8 cellular contexts compared by ENCODE assay signal in genomic region chr4:7630559-7631287, GRCh38.
DNase-seq lines count a peak whose midpoint lies in the region; ATAC-seq and TF ChIP-seq lines count a peak whose summit lies in the region.

No MANE protein-coding gene starts in this region.

- no peaks in the 10 kb centered on the region for H3K36me3 ChIP-seq in psoas muscle (ENCODE audit: insufficient read depth in 1 of 2, low read depth in 1 of 2)

- DNase-seq in EL, result peak; percentile 88
- DNase-seq in foreskin keratinocyte, result peak; percentile 69 to 81
- peak; percentile 69 to 83 for DNase-seq in psoas muscle
- no peak for DNase-seq in KBM-7

- 6 to 14% (median 8%) methylated on average over 18 of the region's 18 CpGs for WGBS in psoas muscle, 3 donors

- H3K4me1 ChIP-seq in foreskin keratinocyte (no peaks in the 10 kb centered on the region), psoas muscle (no peaks in the 10 kb centered on the region)

- intact Hi-C loops in psoas muscle (cut with DNase I), result no loop called here

- H3K27me3 ChIP-seq in foreskin keratinocyte (peaks cover 24% of the 10 kb centered on the region), psoas muscle (ENCODE audit: insufficient read depth in 3 of 3, low read length in 2 of 3) (peaks cover 0 to 38% (median 23%) of the 10 kb centered on the region in 3 donors)

- ATAC-seq in foreskin keratinocyte, result peak; percentile 89
- ATAC-seq in psoas muscle, result peak in 3 of 4 donors; percentile 17 to 75 (median 61)
- no peak for ATAC-seq in HG03175 (IDR thresholded peaks at IDR 0.05; ENCODE audit: unreplicated experiment)
- no peak for ATAC-seq in GM18520 (IDR thresholded peaks at IDR 0.05; ENCODE audit: unreplicated experiment)
- no peak for ATAC-seq in HG03521 (IDR thresholded peaks at IDR 0.05; ENCODE audit: unreplicated experiment)

- H3K4me3 ChIP-seq in psoas muscle, result no peak overlapping the region

- no peak for TF ChIP-seq CTCF in foreskin keratinocyte (conservative IDR thresholded peaks at IDR 0.05)
- no peak for TF ChIP-seq CTCF in psoas muscle (IDR thresholded peaks at IDR 0.05)

- H3K27ac ChIP-seq in foreskin keratinocyte, result no peak overlapping the region
- no peak overlapping the region for H3K27ac ChIP-seq in psoas muscle

- in situ Hi-C loops in KBM-7 (cut with MboI; ENCODE audit: low pct_unique_long_range_greater_than_20kb, low sequenced_read_pairs), result no loop called here

- no peaks in the 10 kb centered on the region for H3K9me3 ChIP-seq in psoas muscle

TF ChIP-seq in PFSK-1, 5 proteins besides CTCF, POLR2A, EP300 and RAD21:
- TF ChIP-seq REST (IDR thresholded peaks at IDR 0.05; ENCODE audit: insufficient read depth in 1 of 2, low read depth in 2 of 2, low read length in 2 of 2) (no peak), TAF1 (IDR thresholded peaks at IDR 0.05; ENCODE audit: borderline replicate concordance, insufficient read depth, low read length) (0 out of 2 replicates have a peak, but pooled peaks have one; percentile 37)

Comparison
In these comparisons a context has a peak if more than half of its experiments do, and no peak if none do; other contexts are left out.
1. ATAC-seq: peak in foreskin keratinocyte (single experiment) and psoas muscle (3 of 4); none in HG03175 (single experiment), GM18520 (single experiment) and HG03521 (single experiment).